ENCODE assay signal across 8 cellular contexts in the genomic region with DNA sequence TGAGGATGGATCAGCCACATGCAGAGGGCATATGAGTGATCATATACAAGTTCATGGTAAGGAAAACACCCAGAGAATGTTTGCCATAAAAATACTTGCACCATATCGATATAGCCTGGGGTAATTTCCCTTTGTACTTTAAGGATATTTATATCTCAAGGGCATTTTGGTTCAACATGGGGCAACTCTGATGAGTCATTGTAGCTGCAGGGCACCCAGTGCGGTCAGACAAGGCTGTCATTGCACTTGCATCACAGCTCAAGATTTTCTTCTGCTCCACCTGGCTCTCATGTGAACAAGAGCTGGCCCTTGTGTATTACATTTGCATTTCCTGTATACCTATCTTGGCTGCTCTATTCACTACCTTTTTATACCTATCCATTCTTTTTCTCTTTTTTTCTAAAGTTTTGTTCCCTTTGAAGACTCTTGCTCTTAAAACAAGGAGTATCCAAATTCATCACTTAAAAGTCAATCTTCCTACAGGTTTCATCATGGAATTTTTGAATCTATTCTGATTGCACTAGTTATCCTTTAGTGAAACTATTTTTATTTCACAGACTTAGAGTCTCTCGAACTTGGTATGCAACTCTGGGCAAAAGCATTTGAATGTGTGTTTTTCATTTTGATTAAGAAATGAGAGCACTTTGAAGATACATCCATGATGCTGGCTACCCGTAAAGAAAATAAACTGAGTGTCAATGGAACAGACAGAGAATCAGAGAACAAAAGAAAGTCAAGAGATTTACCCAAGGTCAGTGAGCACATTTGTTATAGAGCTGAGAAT.
DNase-seq lines count a peak whose midpoint lies in the region; ATAC-seq and TF ChIP-seq lines count a peak whose summit lies in the region.

No MANE protein-coding gene starts in this region.

- no peaks in the 10 kb centered on the region for H3K36me3 ChIP-seq in GM23338 (ENCODE audit: insufficient read depth)

- H3K4me3 Mint-ChIP-seq in GM23338: no peak overlapping the region

- CTCF ChIA-PET in GM10248 (lab: Yijun Ruan, JAX): interaction anchor here (1.6 kb wide), 1 partner anchor 8 kb away, joined by 3 read pairs; no protein-coding TSS in a partner anchor

- H3K4me3 ChIP-seq in GM23338 (no peak overlapping the region), fibroblast of the aortic adventitia (ENCODE audit: low read depth, low read length) (no peak overlapping the region)

- H3F3A ChIP-seq in GM23338 (replicated peaks; ENCODE audit: low read depth): no peaks in the 10 kb centered on the region

- H3K36me3 Mint-ChIP-seq in GM23338 (ENCODE audit: low read depth): no peaks in the 10 kb centered on the region

- H3K4me1 Mint-ChIP-seq in GM23338: peaks cover 20% of the 10 kb centered on the region

- TF ChIP-seq CTCF in GM23338 (conservative IDR thresholded peaks at IDR 0.05; ENCODE audit: low read depth in 2 of 2): no peak
- TF ChIP-seq CTCF in fibroblast of the aortic adventitia (IDR thresholded peaks at IDR 0.05; ENCODE audit: insufficient read depth, low read length): no peak
- TF ChIP-seq CTCF in GM10248 (IDR thresholded peaks at IDR 0.05; ENCODE audit: control extremely low read depth, extremely low read depth, low read depth, missing control alignments): no peak

- ATAC-seq in GM23338 (no peak), HG02840 (IDR thresholded peaks at IDR 0.05; ENCODE audit: low FRiP score, unreplicated experiment) (no peak), HG02981 (IDR thresholded peaks at IDR 0.05; ENCODE audit: unreplicated experiment) (no peak), HG03159 (IDR thresholded peaks at IDR 0.05; ENCODE audit: unreplicated experiment) (no peak)

- H3K4me1 ChIP-seq in GM23338 (ENCODE audit: insufficient read depth): peaks cover 5% of the 10 kb centered on the region; the same call in 1 of the 2 replicates

- POLR2A ChIA-PET in GM10248 (lab: Yijun Ruan, JAX): no interaction called here

- H3K27ac ChIP-seq in GM23338 (ENCODE audit: low read depth): no peak overlapping the region

- H3K27me3 Mint-ChIP-seq in GM23338 (ENCODE audit: insufficient read depth, low read depth, poor library complexity): no peaks in the 10 kb centered on the region

- no peaks in the 10 kb centered on the region for H3K27me3 ChIP-seq in GM23338 (ENCODE audit: insufficient read depth)

- no peak overlapping the region for H3K4me2 ChIP-seq in GM23338

- DNase-seq in CD1c-positive myeloid dendritic cell (ENCODE audit: extremely low spot score) (peak; percentile 50), GM23338 (ENCODE audit: low spot score) (peak; percentile 25), NCI-H460 (ENCODE audit: extremely low read depth, low read depth) (peak; percentile 76), fibroblast of the aortic adventitia (ENCODE audit: low read depth) (peak; percentile 34), GM10248 (ENCODE audit: extremely low spot score) (no peak)

- H3K79me2 ChIP-seq in GM23338 (replicated peaks; ENCODE audit: insufficient read depth): no peaks in the 10 kb centered on the region

- no peaks in the 10 kb centered on the region for H3K9me3 Mint-ChIP-seq in GM23338

- H4K20me1 ChIP-seq in GM23338 (replicated peaks; ENCODE audit: insufficient read depth): no peaks in the 10 kb centered on the region

- H3K9me2 ChIP-seq in GM23338 (ENCODE audit: insufficient read depth): no peaks in the 10 kb centered on the region

- no peak overlapping the region for H3K27ac Mint-ChIP-seq in GM23338

- H2AFZ ChIP-seq in GM23338: no peak overlapping the region

TF ChIP-seq in GM23338, 12 proteins besides CTCF, POLR2A, EP300 and RAD21:
- TF ChIP-seq, protein P1, sequence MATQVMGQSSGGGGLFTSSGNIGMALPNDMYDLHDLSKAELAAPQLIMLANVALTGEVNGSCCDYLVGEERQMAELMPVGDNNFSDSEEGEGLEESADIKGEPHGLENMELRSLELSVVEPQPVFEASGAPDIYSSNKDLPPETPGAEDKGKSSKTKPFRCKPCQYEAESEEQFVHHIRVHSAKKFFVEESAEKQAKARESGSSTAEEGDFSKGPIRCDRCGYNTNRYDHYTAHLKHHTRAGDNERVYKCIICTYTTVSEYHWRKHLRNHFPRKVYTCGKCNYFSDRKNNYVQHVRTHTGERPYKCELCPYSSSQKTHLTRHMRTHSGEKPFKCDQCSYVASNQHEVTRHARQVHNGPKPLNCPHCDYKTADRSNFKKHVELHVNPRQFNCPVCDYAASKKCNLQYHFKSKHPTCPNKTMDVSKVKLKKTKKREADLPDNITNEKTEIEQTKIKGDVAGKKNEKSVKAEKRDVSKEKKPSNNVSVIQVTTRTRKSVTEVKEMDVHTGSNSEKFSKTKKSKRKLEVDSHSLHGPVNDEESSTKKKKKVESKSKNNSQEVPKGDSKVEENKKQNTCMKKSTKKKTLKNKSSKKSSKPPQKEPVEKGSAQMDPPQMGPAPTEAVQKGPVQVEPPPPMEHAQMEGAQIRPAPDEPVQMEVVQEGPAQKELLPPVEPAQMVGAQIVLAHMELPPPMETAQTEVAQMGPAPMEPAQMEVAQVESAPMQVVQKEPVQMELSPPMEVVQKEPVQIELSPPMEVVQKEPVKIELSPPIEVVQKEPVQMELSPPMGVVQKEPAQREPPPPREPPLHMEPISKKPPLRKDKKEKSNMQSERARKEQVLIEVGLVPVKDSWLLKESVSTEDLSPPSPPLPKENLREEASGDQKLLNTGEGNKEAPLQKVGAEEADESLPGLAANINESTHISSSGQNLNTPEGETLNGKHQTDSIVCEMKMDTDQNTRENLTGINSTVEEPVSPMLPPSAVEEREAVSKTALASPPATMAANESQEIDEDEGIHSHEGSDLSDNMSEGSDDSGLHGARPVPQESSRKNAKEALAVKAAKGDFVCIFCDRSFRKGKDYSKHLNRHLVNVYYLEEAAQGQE (IDR thresholded peaks at IDR 0.05; ENCODE audit: unreplicated experiment): no peak
- TF ChIP-seq ZNF114 (CRISPR knock-in tag; IDR thresholded peaks at IDR 0.05) (no peak), CREB1 (CRISPR knock-in tag; IDR thresholded peaks at IDR 0.05; ENCODE audit: low read depth) (no peak), EZH2phosphoT487 (IDR thresholded peaks at IDR 0.05; ENCODE audit: unreplicated experiment) (no peak)
- TF ChIP-seq, protein P2, sequence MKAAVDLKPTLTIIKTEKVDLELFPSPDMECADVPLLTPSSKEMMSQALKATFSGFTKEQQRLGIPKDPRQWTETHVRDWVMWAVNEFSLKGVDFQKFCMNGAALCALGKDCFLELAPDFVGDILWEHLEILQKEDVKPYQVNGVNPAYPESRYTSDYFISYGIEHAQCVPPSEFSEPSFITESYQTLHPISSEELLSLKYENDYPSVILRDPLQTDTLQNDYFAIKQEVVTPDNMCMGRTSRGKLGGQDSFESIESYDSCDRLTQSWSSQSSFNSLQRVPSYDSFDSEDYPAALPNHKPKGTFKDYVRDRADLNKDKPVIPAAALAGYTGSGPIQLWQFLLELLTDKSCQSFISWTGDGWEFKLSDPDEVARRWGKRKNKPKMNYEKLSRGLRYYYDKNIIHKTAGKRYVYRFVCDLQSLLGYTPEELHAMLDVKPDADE (IDR thresholded peaks at IDR 0.05): no peak
